Comparison of ENCODE assay signal across 8 cellular contexts in the genomic region with DNA sequence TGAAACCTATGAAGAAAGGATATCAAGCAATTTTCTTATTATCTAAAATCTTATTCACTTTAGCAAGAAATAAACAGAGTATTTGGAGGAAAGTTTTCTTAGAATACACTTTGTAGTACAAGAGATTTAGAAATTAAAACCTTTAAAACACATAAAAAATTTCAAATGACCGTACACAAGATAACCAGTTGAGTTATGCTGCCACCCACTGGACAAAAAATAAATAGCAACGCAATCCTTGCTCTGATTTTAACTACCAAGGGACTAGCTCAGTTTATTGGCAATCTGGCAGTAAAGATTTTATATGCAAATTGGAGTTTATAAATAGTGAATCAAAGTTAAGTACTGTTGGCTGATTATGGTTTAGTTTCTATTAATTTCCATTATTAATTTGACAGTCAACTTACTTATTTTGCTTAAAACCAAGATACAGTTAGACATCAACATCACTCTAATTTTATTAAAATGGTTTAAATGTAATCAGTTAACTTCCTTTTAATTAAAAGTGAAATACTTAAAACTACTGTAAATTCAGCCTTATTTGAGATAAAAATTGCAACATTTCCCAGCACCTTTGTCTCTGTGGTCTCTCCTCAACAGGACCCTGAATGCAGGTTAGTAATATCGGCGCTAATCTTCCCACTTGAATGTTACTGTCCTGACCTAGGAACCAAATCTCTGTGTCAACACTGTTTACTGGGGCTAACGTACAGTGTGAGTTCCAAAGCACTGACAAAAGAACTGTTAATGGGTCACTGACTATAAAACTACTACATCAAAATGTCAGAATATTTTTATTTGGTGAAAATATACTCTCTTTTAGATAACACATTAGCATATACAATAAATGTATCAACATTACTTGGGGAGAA. TPM values are rescaled to one million over a fixed set of nuclear protein-coding genes. Genes with fewer than 3 reads are reported as not detected.
DNase-seq lines count a peak whose midpoint lies in the region; ATAC-seq and TF ChIP-seq lines count a peak whose summit lies in the region.

No MANE protein-coding gene starts in this region.

- peaks cover 12% of the 10 kb centered on the region for H3K4me1 Mint-ChIP-seq in activated T-cell treated with anti-CD3 and anti-CD28 coated beads, Interleukin-2, amount 50 U/mL, for 4 hours (ENCODE audit: low read depth)

- ATAC-seq in GM21723 (IDR thresholded peaks at IDR 0.05; ENCODE audit: unreplicated experiment), result peak; percentile 62
- ATAC-seq in activated T-cell treated with anti-CD3 and anti-CD28 coated beads, Interleukin-2, amount 50 U/mL, for 4 hours, result no peak
- ATAC-seq in foreskin keratinocyte, result peak; percentile 40
- ATAC-seq in GM21825 (IDR thresholded peaks at IDR 0.05; ENCODE audit: unreplicated experiment), result no peak
- no peak for ATAC-seq in GM18511 (IDR thresholded peaks at IDR 0.05; ENCODE audit: unreplicated experiment)

- no peaks in the 10 kb centered on the region for H3K9me3 Mint-ChIP-seq in activated T-cell treated with anti-CD3 and anti-CD28 coated beads, Interleukin-2, amount 50 U/mL, for 4 hours

- H3K27me3 Mint-ChIP-seq in activated T-cell treated with anti-CD3 and anti-CD28 coated beads, Interleukin-2, amount 50 U/mL, for 4 hours (ENCODE audit: low read depth), result no peaks in the 10 kb centered on the region

- no peaks in the 10 kb centered on the region for H3K4me1 ChIP-seq in foreskin keratinocyte

- peaks cover 17% of the 10 kb centered on the region for H3K36me3 Mint-ChIP-seq in activated T-cell treated with anti-CD3 and anti-CD28 coated beads, Interleukin-2, amount 50 U/mL, for 4 hours (ENCODE audit: insufficient read depth)

- DNase-seq in COLO829 (ENCODE audit: low spot score) (peak; percentile 18), NOMO-1 treated with DMSO at 0.1 percent for 48 hours (lab: John Stamatoyannopoulos, UW; ENCODE audit: unreplicated experiment) (peak; percentile 27), foreskin keratinocyte (peak in 1 of 2 donors; percentile 30), retina (peak; percentile 47)
- peak; percentile 66 for DNase-seq in activated T-cell treated with anti-CD3 and anti-CD28 coated beads, Interleukin-2, amount 50 U/mL, for 4 hours

- no peaks in the 10 kb centered on the region for H3K27me3 ChIP-seq in foreskin keratinocyte

- no peak overlapping the region for H3K27ac ChIP-seq in foreskin keratinocyte

- H3K4me3 Mint-ChIP-seq in activated T-cell treated with anti-CD3 and anti-CD28 coated beads, Interleukin-2, amount 50 U/mL, for 4 hours, result no peak overlapping the region

- TF ChIP-seq CTCF in foreskin keratinocyte (conservative IDR thresholded peaks at IDR 0.05), result peak; percentile 91

RNA-seq across cellular contexts. Expression of a gene that starts 33.5 kb away (rescaled TPM):
- 10 to 100 TPM; 31.2 to 33.5 (median 31.8) TPM for total RNA-seq in activated T-cell treated with anti-CD3 and anti-CD28 coated beads, Interleukin-2, amount 50 U/mL, for 4 hours
- total RNA-seq in foreskin keratinocyte, result 33.2 and 36.4 TPM in 2 replicates
- polyA plus RNA-seq in foreskin keratinocyte, result 6.9 and 7.2 TPM in 2 replicates

Comparison
In these comparisons a context has a peak if more than half of its experiments do, and no peak if none do; other contexts are left out.
1. ATAC-seq: peak in GM21723 (single experiment) and foreskin keratinocyte (single experiment); none in activated T-cell treated with anti-CD3 and anti-CD28 coated beads, Interleukin-2, amount 50 U/mL, for 4 hours (0 of 2), GM21825 (single experiment) and GM18511 (single experiment).